ENCODE assay signal across 4 cellular contexts in genomic region chr12:8794611-8795010, GRCh38. TPM values are rescaled to one million over a fixed set of nuclear protein-coding genes. Genes with fewer than 3 reads are reported as not detected.
"Had no signal": no experiment of that assay in that cellular context is flagged by ENCODE, and none has a peak within 500 bp of the region (broad histone marks: within the 10 kb centered on the region; RNA-seq: fewer than 3 reads in every experiment).

No MANE protein-coding gene starts in this region.

RNA-seq across cellular contexts. Expression of gene A2ML1, which starts 27.8 kb away (rescaled TPM):
- total RNA-seq: LHCN-M2, M059J, MCF 10A, NCI-H460 had no signal
